Comparison of ENCODE assay signal across 10 cellular contexts in genomic region chr2:176080540-176081355, GRCh38. TPM values are rescaled to one million over a fixed set of nuclear protein-coding genes. Genes with fewer than 3 reads are reported as not detected.
DNase-seq lines count a peak whose midpoint lies in the region; ATAC-seq, FAIRE-seq and TF ChIP-seq lines count a peak whose summit lies in the region.
"Had no signal": no experiment of that assay in that cellular context is flagged by ENCODE, and none has a peak within 500 bp of the region (broad histone marks: within the 10 kb centered on the region; RNA-seq: fewer than 3 reads in every experiment).

No MANE protein-coding gene starts in this region.

- 0% methylated on average over 16 of the region's 67 CpGs; no CpG with 5 or more reads in 1 of the 2 experiments for WGBS in IMR-90 (ENCODE audit: extremely low coverage in 2 of 2, insufficient read length in 1 of 2), 2 experiments
- 1% methylated on average over 67 of the region's 67 CpGs for WGBS in ectodermal cell, 2 experiments
- WGBS in prostate gland = 13% methylated on average over 60 of the region's 67 CpGs
- 7 to 10% (median 10%) methylated on average over 58 to 67 of the region's 67 CpGs for WGBS in small intestine, 3 donors

- no peak for TF ChIP-seq POLR2A in IMR-90 (IDR thresholded peaks at IDR 0.05; ENCODE audit: low read depth, low read length)
- TF ChIP-seq POLR2A in prostate gland (IDR thresholded peaks at IDR 0.05) = peak; percentile 82

- ATAC-seq in IMR-90 (ENCODE audit: low read depth) = no peak
- ATAC-seq: stimulated activated memory B cell treated with anti-CD40 and anti-IgM and Interleukin-4, amounts not matched to agents 10 μg/mL and 1 μg/mL and 100 μg/mL, for 72 hours had no signal

- no TSS peak for BruUV-seq in IMR-90 (replicated peaks; lab: Mats Ljungman, UMichigan)

- H3K4ac ChIP-seq in IMR-90 (ENCODE audit: low read depth, low read length) = no peak overlapping the region

- H3K23ac ChIP-seq in IMR-90 (ENCODE audit: low read depth, low read length) = no peak overlapping the region

- H3K4me1 ChIP-seq in IMR-90 (ENCODE audit: control insufficient read depth, insufficient read depth, low read length) = peaks cover 1% of the 10 kb centered on the region
- H3K4me1 ChIP-seq in ectodermal cell (ENCODE audit: control insufficient read depth, insufficient read depth, low read length) = peaks cover 10% of the 10 kb centered on the region
- no peaks in the 10 kb centered on the region for H3K4me1 ChIP-seq in prostate gland (replicated peaks)
- peaks cover 0 to 4% of the 10 kb centered on the region in 2 donors for H3K4me1 ChIP-seq in small intestine (ENCODE audit: control insufficient read depth in 2 of 2, insufficient read depth in 1 of 2, low read depth in 1 of 2, low read length in 1 of 2)

- dilution Hi-C loops in IMR-90 (cut with HindIII; ENCODE audit: low sequenced_read_pairs, unreplicated experiment) = no loop called here

- peak overlapping the region; percentile 66 for H2AFZ ChIP-seq in IMR-90 (replicated peaks; ENCODE audit: low read length, poor library complexity)

- intact Hi-C loops in IMR-90 (cut with micrococcal nuclease) (no loop called here), prostate gland (cut with DNase I) (no loop called here)

- CTCF ChIA-PET in IMR-90 (lab: Yijun Ruan, JAX) = no interaction called here

- peaks cover 28% of the 10 kb centered on the region for H3K9me3 ChIP-seq in IMR-90 (ENCODE audit: control insufficient read depth, insufficient read depth, low read length)
- H3K9me3 ChIP-seq in ectodermal cell (ENCODE audit: control insufficient read depth, low read length) = no peaks in the 10 kb centered on the region
- H3K9me3 ChIP-seq in prostate gland = no peaks in the 10 kb centered on the region
- no peaks in the 10 kb centered on the region for H3K9me3 ChIP-seq in small intestine (ENCODE audit: control insufficient read depth, low read depth)

- H2AK9ac ChIP-seq in IMR-90 (replicated peaks; ENCODE audit: low read depth, low read length, poor library complexity) = no peak overlapping the region

- no peak overlapping the region for H3K9ac ChIP-seq in IMR-90 (ENCODE audit: low read depth, low read length)
- H3K9ac ChIP-seq: KMS-11 had no signal

- H2BK120ac ChIP-seq in IMR-90 (ENCODE audit: low read depth, low read length) = no peak overlapping the region

- H3K4me3 ChIP-seq in IMR-90 (ENCODE audit: insufficient read depth, low read depth, low read length) (peak overlapping the region; percentile 14; the same call in 1 of the 2 replicates), ectodermal cell (ENCODE audit: insufficient read depth, low read depth, low read length) (peak overlapping the region; percentile 26), prostate gland (peak overlapping the region; percentile 12 to 33), small intestine (ENCODE audit: low read depth in 1 of 2, low read length in 2 of 2) (peak overlapping the region in 1 of 2 donors; percentile 40)

- no peak overlapping the region for H4K8ac ChIP-seq in IMR-90 (ENCODE audit: low read depth in 2 of 2, low read length in 2 of 2)

- H3K36me3 ChIP-seq in IMR-90 (ENCODE audit: control insufficient read depth, insufficient read depth, low read length) (no peaks in the 10 kb centered on the region), ectodermal cell (ENCODE audit: control insufficient read depth, insufficient read depth, low read length) (no peaks in the 10 kb centered on the region), prostate gland (no peaks in the 10 kb centered on the region), small intestine (ENCODE audit: control insufficient read depth in 2 of 2, insufficient read depth in 2 of 2, low read length in 2 of 2) (no peaks in the 10 kb centered on the region)

- no peak overlapping the region for H4K5ac ChIP-seq in IMR-90 (ENCODE audit: low read depth, low read length)

- H4K20me1 ChIP-seq in IMR-90 (ENCODE audit: insufficient read depth, low read length) = peaks cover 3% of the 10 kb centered on the region; the same call in 1 of the 2 replicates

- H3K18ac ChIP-seq in IMR-90 (ENCODE audit: low read depth, low read length) = no peak overlapping the region

- H3K14ac ChIP-seq in IMR-90 (replicated peaks; ENCODE audit: low read depth, low read length) = no peak overlapping the region

- TF ChIP-seq RAD21 in IMR-90 (IDR thresholded peaks at IDR 0.05; ENCODE audit: low read length) = no peak

- H2AK5ac ChIP-seq in IMR-90 (ENCODE audit: low read depth, low read length) = no peak overlapping the region

- no peak overlapping the region for H2BK15ac ChIP-seq in IMR-90 (ENCODE audit: low read depth, low read length)

- H3K27me3 ChIP-seq in IMR-90 (ENCODE audit: control insufficient read depth, insufficient read depth, low read length) (peaks cover 86% of the 10 kb centered on the region), ectodermal cell (ENCODE audit: control insufficient read depth, insufficient read depth, low read length, poor library complexity, severe bottlenecking) (peaks cover 100% of the 10 kb centered on the region), prostate gland (replicated peaks; ENCODE audit: insufficient read depth) (peaks cover 32% of the 10 kb centered on the region), small intestine (ENCODE audit: control insufficient read depth in 2 of 2, insufficient read depth in 2 of 2, low read length in 2 of 2) (peaks cover 25 to 70% of the 10 kb centered on the region in 2 donors)

- H3K79me1 ChIP-seq in IMR-90 (ENCODE audit: low read depth in 1 of 2, low read length in 2 of 2) = no peaks in the 10 kb centered on the region

- H3K9me1 ChIP-seq in IMR-90 (ENCODE audit: insufficient read depth, low read length) = no peaks in the 10 kb centered on the region

- H2BK20ac ChIP-seq in IMR-90 (ENCODE audit: low read depth, low read length) = no peak overlapping the region

- in situ Hi-C loops in IMR-90 (cut with MboI; ENCODE audit: low sequenced_read_pairs) = loop anchor here (25.0 kb wide), 2 partner anchors 1043 to 1343 kb away; no protein-coding TSS in a partner anchor

- no peak overlapping the region for H2BK5ac ChIP-seq in IMR-90 (ENCODE audit: low read depth, low read length, poor library complexity, severe bottlenecking)

- DNase-seq in DMS53 treated with DMSO at 0.1 percent for 48 hours (lab: John Stamatoyannopoulos, UW; ENCODE audit: unreplicated experiment) = peak; percentile 42
- DNase-seq in IMR-90 = no peak
- DNase-seq in prostate gland (ENCODE audit: low spot score) = no peak
- DNase-seq in NK-92 (lab: John Stamatoyannopoulos, UW; ENCODE audit: unreplicated experiment) = no peak
- DNase-seq in small intestine = no peak
- no peak for DNase-seq in cerebellar nuclear complex (lab: John Stamatoyannopoulos, UW)
- DNase-seq: effector CD4-positive, alpha-beta T cell had no signal

- POLR2A ChIA-PET in IMR-90 (lab: Charles Lee; ENCODE audit: unreplicated experiment) = no interaction called here

- H3K4me2 ChIP-seq in IMR-90 (ENCODE audit: low read depth, low read length) = peak overlapping the region; percentile 38
- H3K4me2 ChIP-seq: KMS-11 had no signal

- H3K27ac ChIP-seq in IMR-90 (ENCODE audit: insufficient read depth, low read length) = no peak overlapping the region
- H3K27ac ChIP-seq in ectodermal cell (ENCODE audit: insufficient read depth, low read depth, low read length, poor library complexity, severe bottlenecking) = no peak overlapping the region
- H3K27ac ChIP-seq in prostate gland = peak overlapping the region; percentile 77 to 82
- no peak overlapping the region for H3K27ac ChIP-seq in small intestine (ENCODE audit: low read depth in 1 of 2, low read length in 1 of 2)
- H3K27ac ChIP-seq: KMS-11 had no signal

- no peak overlapping the region for H4K91ac ChIP-seq in IMR-90 (ENCODE audit: insufficient read depth, low read depth, low read length)

- H3K56ac ChIP-seq in IMR-90 (ENCODE audit: extremely low read depth, insufficient read depth, low read length) = no peak overlapping the region

- FAIRE-seq in small intestine (lab: Jason Lieb, UNC) = no peak

- TF ChIP-seq CTCF in IMR-90 (conservative IDR thresholded peaks at IDR 0.05; ENCODE audit: low read depth, low read length) (no peak), prostate gland (IDR thresholded peaks at IDR 0.05) (peak in 1 of 4 experiments; percentile 26)

RNA-seq across cellular contexts. Expression of gene EVX2, which starts 3.0 kb away (rescaled TPM):
- total RNA-seq in IMR-90 (2012; rRNA removed) (not detected in 2 replicates), prostate gland (1 to 10 TPM; 1.2 to 1.6 TPM)
- polyA plus RNA-seq in IMR-90 (2012; rRNA removed) (not detected in 2 replicates), small intestine (not detected)
- not detected in 2 replicates for polyA plus RNA-seq in IMR-90 (2012; cell fraction: cytosol; rRNA removed)
- not detected in 2 replicates for polyA plus RNA-seq in IMR-90 (2012; cell fraction: nucleus; rRNA removed; ENCODE audit: low replicate concordance)
- polyA plus RNA-seq in ectodermal cell (2013, experiment 1 of 4) = not detected
- not detected for polyA plus RNA-seq in ectodermal cell (2013, experiment 2 of 4)
- polyA plus RNA-seq in ectodermal cell (2013, experiment 3 of 4) = 0.11 TPM
- polyA plus RNA-seq in ectodermal cell (2013, experiment 4 of 4) = 0.08 TPM

RNA-seq across cellular contexts. Expression of gene HOXD13, which starts 11.8 kb away (rescaled TPM):
- not detected in 2 replicates for total RNA-seq in IMR-90 (2012; rRNA removed)
- not detected in 2 replicates for polyA plus RNA-seq in IMR-90 (2012; rRNA removed)
- not detected in 2 replicates for polyA plus RNA-seq in IMR-90 (2012; cell fraction: cytosol; rRNA removed)
- polyA plus RNA-seq in IMR-90 (2012; cell fraction: nucleus; rRNA removed; ENCODE audit: low replicate concordance) = not detected in 2 replicates
- polyA plus RNA-seq in ectodermal cell (2013, experiment 1 of 4) = not detected
- not detected for polyA plus RNA-seq in ectodermal cell (2013, experiment 2 of 4)
- not detected for polyA plus RNA-seq in ectodermal cell (2013, experiment 3 of 4)
- not detected for polyA plus RNA-seq in ectodermal cell (2013, experiment 4 of 4)
- total RNA-seq in prostate gland = 10 to 100 TPM; 10.6 to 11.8 TPM
- polyA plus RNA-seq in small intestine = not detected

RNA-seq across cellular contexts. Expression of gene HOXD12, which starts 18.8 kb away (rescaled TPM):
- total RNA-seq in IMR-90 (2012; rRNA removed) = not detected in 2 replicates
- not detected in 2 replicates for polyA plus RNA-seq in IMR-90 (2012; rRNA removed)
- not detected in 2 replicates for polyA plus RNA-seq in IMR-90 (2012; cell fraction: cytosol; rRNA removed)
- not detected in 2 replicates for polyA plus RNA-seq in IMR-90 (2012; cell fraction: nucleus; rRNA removed; ENCODE audit: low replicate concordance)
- not detected for polyA plus RNA-seq in ectodermal cell (2013, experiment 1 of 4)
- polyA plus RNA-seq in ectodermal cell (2013, experiment 2 of 4) = not detected
- polyA plus RNA-seq in ectodermal cell (2013, experiment 3 of 4) = not detected
- not detected for polyA plus RNA-seq in ectodermal cell (2013, experiment 4 of 4)
- total RNA-seq in prostate gland = under 1 TPM in 1 of 2 donors, not detected in 1; 0.36 TPM
- not detected for polyA plus RNA-seq in small intestine

RNA-seq across cellular contexts. Expression of gene HOXD11, which starts 26.3 kb away (rescaled TPM):
- total RNA-seq in IMR-90 (2012; rRNA removed) = not detected in 2 replicates
- polyA plus RNA-seq in IMR-90 (2012; rRNA removed) = not detected in 2 replicates
- not detected in 2 replicates for polyA plus RNA-seq in IMR-90 (2012; cell fraction: cytosol; rRNA removed)
- not detected in 2 replicates for polyA plus RNA-seq in IMR-90 (2012; cell fraction: nucleus; rRNA removed; ENCODE audit: low replicate concordance)
- polyA plus RNA-seq in ectodermal cell (2013, experiment 1 of 4) = not detected
- polyA plus RNA-seq in ectodermal cell (2013, experiment 2 of 4) = not detected
- polyA plus RNA-seq in ectodermal cell (2013, experiment 3 of 4) = not detected
- not detected for polyA plus RNA-seq in ectodermal cell (2013, experiment 4 of 4)
- 10 to 100 TPM in 1 of 2 donors, 1 to 10 TPM in 1; 8.0 to 14.9 TPM for total RNA-seq in prostate gland
- polyA plus RNA-seq in small intestine = not detected

RNA-seq across cellular contexts. Expression of gene HOXD10, which starts 35.8 kb away (rescaled TPM):
- total RNA-seq in IMR-90 (2012; rRNA removed) (not detected in 2 replicates), prostate gland (10 to 100 TPM; 10.4 to 32.5 TPM)
- polyA plus RNA-seq in IMR-90 (2012; rRNA removed) (not detected in 2 replicates), small intestine (under 1 TPM in 1 of 3 donors, not detected in 2; 0.09 TPM)
- polyA plus RNA-seq in IMR-90 (2012; cell fraction: cytosol; rRNA removed) = not detected in 2 replicates
- polyA plus RNA-seq in IMR-90 (2012; cell fraction: nucleus; rRNA removed; ENCODE audit: low replicate concordance) = not detected in 2 replicates
- polyA plus RNA-seq in ectodermal cell (2013, experiment 1 of 4) = not detected
- polyA plus RNA-seq in ectodermal cell (2013, experiment 2 of 4) = not detected
- polyA plus RNA-seq in ectodermal cell (2013, experiment 3 of 4) = not detected
- not detected for polyA plus RNA-seq in ectodermal cell (2013, experiment 4 of 4)

Comparison
In these comparisons a context has a peak if more than half of its experiments do, and no peak if none do; other contexts are left out.
1. H3K27ac ChIP-seq: peak in prostate gland (2 of 2); none in IMR-90 (single experiment), ectodermal cell (single experiment) and small intestine (0 of 2).
2. RNA of gene HOXD13, which starts 11.8 kb away (total RNA-seq): 10.6 to 11.8 TPM in prostate gland; not detected in IMR-90; every median in the first group is over 10 times any median in the second.